ENCODE assay signal across 1 cellular context in genomic region chr15:77066961-77067690, GRCh38.
A peak's percentile ranks its signal among the peaks of the same experiment; 100 is the strongest.
TF ChIP-seq lines count a peak whose summit lies in the region.

No MANE protein-coding gene starts in this region.

TF ChIP-seq in K562, 482 proteins besides CTCF, POLR2A, EP300 and RAD21 (continued from another document and continues in another):
- TF ChIP-seq ZBTB5 (IDR thresholded peaks at IDR 0.05) (no peak), RBM39 (optimal IDR thresholded peaks at IDR 0.05; ENCODE audit: low read depth, low read length) (no peak), ZBTB49 (CRISPR knock-in tag; IDR thresholded peaks at IDR 0.05; ENCODE audit: borderline replicate concordance) (no peak), RBM14 (IDR thresholded peaks at IDR 0.05; ENCODE audit: borderline replicate concordance, insufficient read depth, low read depth, low read length) (no peak), PRDM10 (IDR thresholded peaks at IDR 0.05; ENCODE audit: partially characterized antibody) (peak; percentile 36), POLR2AphosphoS2 (IDR thresholded peaks at IDR 0.05; ENCODE audit: low read length) (no peak), SMAD2 (IDR thresholded peaks at IDR 0.05; ENCODE audit: low read depth, low read length) (no peak), MYC (IDR thresholded peaks at IDR 0.05; ENCODE audit: low read depth, low read length) (no peak), MYC (CRISPR knock-in tag; IDR thresholded peaks at IDR 0.05; ENCODE audit: borderline replicate concordance, low read depth) (no peak), PRPF4 (IDR thresholded peaks at IDR 0.05; ENCODE audit: insufficient read depth, low read depth, low read length, poor library complexity, severe bottlenecking) (no peak), SNRNP70 (optimal IDR thresholded peaks at IDR 0.05; ENCODE audit: low read depth, low read length) (no peak), FOXA3 (CRISPR knock-in tag; conservative IDR thresholded peaks at IDR 0.05 in 1 of 2, IDR thresholded peaks at IDR 0.05 in 1 of 2) (peak in 1 of 2 experiments; percentile 59; a peak in 2 of 4 replicates), DDX20 (tag; IDR thresholded peaks at IDR 0.05; ENCODE audit: low read depth) (no peak), GABPA (tag; conservative IDR thresholded peaks at IDR 0.05; ENCODE audit: low read depth) (no peak), ZNF197 (CRISPR knock-in tag; IDR thresholded peaks at IDR 0.05; ENCODE audit: low read depth) (no peak), NFIX (CRISPR knock-in tag; IDR thresholded peaks at IDR 0.05; ENCODE audit: low read depth) (no peak), ZNF318 (IDR thresholded peaks at IDR 0.05; ENCODE audit: borderline replicate concordance in 1 of 2, low read depth in 1 of 2) (no peak), ZFPM2 (CRISPR knock-in tag; IDR thresholded peaks at IDR 0.05) (no peak), CHD7 (IDR thresholded peaks at IDR 0.05; ENCODE audit: low read depth, low read length) (no peak), IRF2 (CRISPR knock-in tag; IDR thresholded peaks at IDR 0.05) (no peak), FOXP1 (CRISPR knock-in tag; IDR thresholded peaks at IDR 0.05) (no peak), ZNF668 (CRISPR knock-in tag; IDR thresholded peaks at IDR 0.05) (no peak), POLR3G (IDR thresholded peaks at IDR 0.05; ENCODE audit: extremely low read depth, insufficient read length, insufficient replicate concordance) (no peak), POLR2H (tag; IDR thresholded peaks at IDR 0.05; ENCODE audit: low read depth) (no peak), TSC22D4 (tag; IDR thresholded peaks at IDR 0.05) (no peak), FOXM1 (IDR thresholded peaks at IDR 0.05; ENCODE audit: low read depth) (no peak), FOXM1 (CRISPR knock-in tag; IDR thresholded peaks at IDR 0.05; ENCODE audit: low read depth) (no peak)
